ENCODE assay signal across 8 cellular contexts in the genomic region with DNA sequence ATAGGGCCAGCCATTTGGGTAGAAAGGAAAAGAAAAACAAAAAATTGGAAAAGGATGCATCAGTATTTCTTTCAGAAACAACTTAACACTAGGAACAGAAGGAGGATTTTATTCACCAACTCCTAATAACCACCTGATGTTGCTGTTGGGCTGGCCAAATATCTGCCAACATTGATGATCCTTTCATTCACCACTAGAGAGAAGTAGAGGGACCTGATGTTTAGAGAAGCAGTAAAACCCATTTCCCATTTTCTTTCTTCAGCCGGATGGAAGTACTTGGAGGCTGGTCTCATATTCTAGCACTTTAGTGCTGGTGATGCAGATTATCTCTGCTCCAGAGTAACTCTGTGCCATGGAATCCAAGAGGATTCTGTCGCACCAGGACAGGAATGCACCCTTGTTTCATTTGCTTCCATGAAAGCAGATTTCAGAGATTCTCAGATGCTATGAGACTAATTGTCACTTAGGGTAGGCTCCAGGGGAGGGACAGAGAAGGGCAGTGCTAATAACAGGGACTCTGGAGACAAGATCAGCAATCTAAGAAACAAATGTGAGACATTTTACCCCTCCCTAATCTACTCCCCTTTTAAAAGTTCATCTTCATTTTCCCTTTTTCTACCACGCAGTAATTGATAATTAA.
DNase-seq lines count a peak whose midpoint lies in the region; ATAC-seq lines count a peak whose summit lies in the region.

No MANE protein-coding gene starts in this region.

- peak; percentile 53 for DNase-seq in NCI-H1092 treated with DMSO at 0.1 percent for 48 hours (lab: John Stamatoyannopoulos, UW)
- no peak for DNase-seq in NCI-H1092 (lab: John Stamatoyannopoulos, UW)
- DNase-seq in HuH-7 (ENCODE audit: low spot score): peak; percentile 36
- peak; percentile 93 for DNase-seq in OCI-M1 (lab: John Stamatoyannopoulos, UW)
- DNase-seq in brain pericyte (ENCODE audit: low read depth, low spot score): peak; percentile 60
- DNase-seq in medulla oblongata (ENCODE audit: extremely low spot score): peak; percentile 82

- ATAC-seq in GM21390 (IDR thresholded peaks at IDR 0.05; ENCODE audit: unreplicated experiment) (no peak), GM18867 (IDR thresholded peaks at IDR 0.05; ENCODE audit: unreplicated experiment) (no peak)
